ENCODE assay signal across 8 cellular contexts in genomic region chr2:109218087-109218791, GRCh38.
A peak's percentile ranks its signal among the peaks of the same experiment; 100 is the strongest.
DNase-seq lines count a peak whose midpoint lies in the region; ATAC-seq, FAIRE-seq and TF ChIP-seq lines count a peak whose summit lies in the region.

No MANE protein-coding gene starts in this region.

- peak overlapping the region; percentile 17 for H3K4me2 ChIP-seq in fibroblast of lung (ENCODE audit: extremely low read depth, insufficient read depth, low read length)

- H3K4me3 Mint-ChIP-seq in activated naive CD4-positive, alpha-beta T cell treated with anti-CD3 and anti-CD28 coated beads, Interleukin-2, amount 50 U/mL, for 24 hours = peak overlapping the region; percentile 53

- peak; percentile 66 for FAIRE-seq in urothelium cell line (lab: Jason Lieb, UNC)

- CTCF ChIA-PET in A673 (lab: Charles Lee) = no interaction called here

- no peak for DNase-seq in activated naive CD4-positive, alpha-beta T cell (lab: John Stamatoyannopoulos, UW)
- DNase-seq in fibroblast of lung (ENCODE audit: low read depth in 2 of 2) (peak; percentile 74 to 79), urothelium cell line (ENCODE audit: low spot score) (peak; percentile 77), glomerular visceral epithelial cell (ENCODE audit: extremely low spot score) (no peak), A673 (ENCODE audit: low spot score) (no peak)

- H3K27me3 ChIP-seq in fibroblast of lung (ENCODE audit: control insufficient read depth, insufficient read depth, low read length) (no peaks in the 10 kb centered on the region), A673 (replicated peaks; ENCODE audit: insufficient read depth, low read depth, low read length, poor library complexity) (peaks cover 22% of the 10 kb centered on the region)

- POLR2A ChIA-PET in A673 (lab: Charles Lee; ENCODE audit: low non-redundant PET) = no interaction called here

- no TSS peak for BruUV-seq in A673 (replicated peaks; lab: Mats Ljungman, UMichigan)

- H3K36me3 ChIP-seq in fibroblast of lung (ENCODE audit: control insufficient read depth, insufficient read depth, low read length) (no peaks in the 10 kb centered on the region), A673 (ENCODE audit: insufficient read depth, low read length, poor library complexity, severe bottlenecking) (no peaks in the 10 kb centered on the region)

- TF ChIP-seq CTCF in fibroblast of lung (conservative IDR thresholded peaks at IDR 0.05 in 1 of 2, IDR thresholded peaks at IDR 0.05 in 1 of 2; ENCODE audit: low read depth in 1 of 2, low read length in 2 of 2) (no peak), A673 (conservative IDR thresholded peaks at IDR 0.05; ENCODE audit: low read depth, low read length) (no peak)

- H3K4me1 ChIP-seq in fibroblast of lung (ENCODE audit: control insufficient read depth, extremely low read depth, insufficient read depth, low read length) (peaks cover 29% of the 10 kb centered on the region), A673 (ENCODE audit: insufficient read depth, low read length, poor library complexity, severe bottlenecking) (no peaks in the 10 kb centered on the region)

- peaks cover 31% of the 10 kb centered on the region for H3K79me2 ChIP-seq in fibroblast of lung (ENCODE audit: control insufficient read depth, insufficient read depth, low read length)

- no peak overlapping the region for H3K27ac Mint-ChIP-seq in activated naive CD4-positive, alpha-beta T cell treated with anti-CD3 and anti-CD28 coated beads, Interleukin-2, amount 50 U/mL, for 24 hours

- ATAC-seq in HG03565 (IDR thresholded peaks at IDR 0.05; ENCODE audit: unreplicated experiment) (peak; percentile 29), HG03439 (IDR thresholded peaks at IDR 0.05; ENCODE audit: unreplicated experiment) (no peak)

- no peak overlapping the region for H2AFZ ChIP-seq in fibroblast of lung (ENCODE audit: low read length)

- H3K4me3 ChIP-seq in fibroblast of lung (replicated peaks in 1 of 4; ENCODE audit: control extremely low read depth in 1 of 4, insufficient read depth in 1 of 4, low read depth in 3 of 4, low read length in 4 of 4) (no peak overlapping the region), A673 (ENCODE audit: low read depth, low read length, poor library complexity, severe bottlenecking) (no peak overlapping the region)

- peaks cover 57% of the 10 kb centered on the region for H3K4me1 Mint-ChIP-seq in activated naive CD4-positive, alpha-beta T cell treated with anti-CD3 and anti-CD28 coated beads, Interleukin-2, amount 50 U/mL, for 24 hours

- no peaks in the 10 kb centered on the region for H4K20me1 ChIP-seq in fibroblast of lung (ENCODE audit: control insufficient read depth, extremely low read depth, insufficient read depth, low read length)

- H3K9me3 Mint-ChIP-seq in activated naive CD4-positive, alpha-beta T cell treated with anti-CD3 and anti-CD28 coated beads, Interleukin-2, amount 50 U/mL, for 24 hours = no peaks in the 10 kb centered on the region

- H3K9me3 ChIP-seq in fibroblast of lung (ENCODE audit: control insufficient read depth, insufficient read depth, low read depth, low read length) (no peaks in the 10 kb centered on the region), A673 (ENCODE audit: low read depth, low read length, poor library complexity, severe bottlenecking) (no peaks in the 10 kb centered on the region)

- peaks cover 29% of the 10 kb centered on the region for H3K27me3 Mint-ChIP-seq in activated naive CD4-positive, alpha-beta T cell treated with anti-CD3 and anti-CD28 coated beads, Interleukin-2, amount 50 U/mL, for 24 hours

- H3K9ac ChIP-seq in fibroblast of lung (ENCODE audit: insufficient read depth, low read length) = peak overlapping the region; percentile 9

- H3K27ac ChIP-seq in fibroblast of lung (ENCODE audit: insufficient read depth, low read length) (peak overlapping the region; percentile 79), A673 (ENCODE audit: low read depth, low read length, poor library complexity, severe bottlenecking) (no peak overlapping the region)

- peaks cover 3% of the 10 kb centered on the region for H3K36me3 Mint-ChIP-seq in activated naive CD4-positive, alpha-beta T cell treated with anti-CD3 and anti-CD28 coated beads, Interleukin-2, amount 50 U/mL, for 24 hours

- intact Hi-C loops in A673 (cut with micrococcal nuclease; ENCODE audit: unreplicated experiment) = no loop called here

Comparison
In these comparisons a context has a peak if more than half of its experiments do, and no peak if none do; other contexts are left out.
1. DNase-seq: peak in fibroblast of lung (2 of 2) and urothelium cell line (single experiment); none in activated naive CD4-positive, alpha-beta T cell (0 of 4), glomerular visceral epithelial cell (single experiment) and A673 (single experiment).